1 cellular context compared by ENCODE assay signal in the genomic region with DNA sequence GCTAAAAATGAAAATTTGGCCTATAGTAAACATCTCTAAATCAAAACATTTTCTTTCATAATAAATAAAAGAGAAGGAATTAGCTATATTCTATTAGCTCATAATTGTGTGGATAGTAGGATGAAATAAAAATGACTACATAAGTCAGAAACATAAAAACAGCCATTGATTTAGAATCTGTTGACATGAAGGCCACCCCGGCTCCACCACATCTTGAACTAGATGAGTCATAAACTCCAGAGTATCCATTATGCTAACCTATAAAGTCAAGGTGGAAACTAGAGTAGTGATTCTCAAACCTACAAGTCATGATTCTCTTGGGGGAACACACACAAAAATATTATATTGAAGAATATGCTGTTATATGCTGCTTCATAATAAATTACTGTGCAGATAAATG.
TF ChIP-seq lines count a peak whose summit lies in the region.

No MANE protein-coding gene starts in this region.

TF ChIP-seq in neural cell, 6 proteins besides CTCF, POLR2A, EP300 and RAD21 (continued from another document):
- TF ChIP-seq, protein P1, sequence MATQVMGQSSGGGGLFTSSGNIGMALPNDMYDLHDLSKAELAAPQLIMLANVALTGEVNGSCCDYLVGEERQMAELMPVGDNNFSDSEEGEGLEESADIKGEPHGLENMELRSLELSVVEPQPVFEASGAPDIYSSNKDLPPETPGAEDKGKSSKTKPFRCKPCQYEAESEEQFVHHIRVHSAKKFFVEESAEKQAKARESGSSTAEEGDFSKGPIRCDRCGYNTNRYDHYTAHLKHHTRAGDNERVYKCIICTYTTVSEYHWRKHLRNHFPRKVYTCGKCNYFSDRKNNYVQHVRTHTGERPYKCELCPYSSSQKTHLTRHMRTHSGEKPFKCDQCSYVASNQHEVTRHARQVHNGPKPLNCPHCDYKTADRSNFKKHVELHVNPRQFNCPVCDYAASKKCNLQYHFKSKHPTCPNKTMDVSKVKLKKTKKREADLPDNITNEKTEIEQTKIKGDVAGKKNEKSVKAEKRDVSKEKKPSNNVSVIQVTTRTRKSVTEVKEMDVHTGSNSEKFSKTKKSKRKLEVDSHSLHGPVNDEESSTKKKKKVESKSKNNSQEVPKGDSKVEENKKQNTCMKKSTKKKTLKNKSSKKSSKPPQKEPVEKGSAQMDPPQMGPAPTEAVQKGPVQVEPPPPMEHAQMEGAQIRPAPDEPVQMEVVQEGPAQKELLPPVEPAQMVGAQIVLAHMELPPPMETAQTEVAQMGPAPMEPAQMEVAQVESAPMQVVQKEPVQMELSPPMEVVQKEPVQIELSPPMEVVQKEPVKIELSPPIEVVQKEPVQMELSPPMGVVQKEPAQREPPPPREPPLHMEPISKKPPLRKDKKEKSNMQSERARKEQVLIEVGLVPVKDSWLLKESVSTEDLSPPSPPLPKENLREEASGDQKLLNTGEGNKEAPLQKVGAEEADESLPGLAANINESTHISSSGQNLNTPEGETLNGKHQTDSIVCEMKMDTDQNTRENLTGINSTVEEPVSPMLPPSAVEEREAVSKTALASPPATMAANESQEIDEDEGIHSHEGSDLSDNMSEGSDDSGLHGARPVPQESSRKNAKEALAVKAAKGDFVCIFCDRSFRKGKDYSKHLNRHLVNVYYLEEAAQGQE (IDR thresholded peaks at IDR 0.05; ENCODE audit: borderline replicate concordance): no peak
TF ChIP-seq in neural cell: peak in this region for 0.
